In the genomic region with DNA sequence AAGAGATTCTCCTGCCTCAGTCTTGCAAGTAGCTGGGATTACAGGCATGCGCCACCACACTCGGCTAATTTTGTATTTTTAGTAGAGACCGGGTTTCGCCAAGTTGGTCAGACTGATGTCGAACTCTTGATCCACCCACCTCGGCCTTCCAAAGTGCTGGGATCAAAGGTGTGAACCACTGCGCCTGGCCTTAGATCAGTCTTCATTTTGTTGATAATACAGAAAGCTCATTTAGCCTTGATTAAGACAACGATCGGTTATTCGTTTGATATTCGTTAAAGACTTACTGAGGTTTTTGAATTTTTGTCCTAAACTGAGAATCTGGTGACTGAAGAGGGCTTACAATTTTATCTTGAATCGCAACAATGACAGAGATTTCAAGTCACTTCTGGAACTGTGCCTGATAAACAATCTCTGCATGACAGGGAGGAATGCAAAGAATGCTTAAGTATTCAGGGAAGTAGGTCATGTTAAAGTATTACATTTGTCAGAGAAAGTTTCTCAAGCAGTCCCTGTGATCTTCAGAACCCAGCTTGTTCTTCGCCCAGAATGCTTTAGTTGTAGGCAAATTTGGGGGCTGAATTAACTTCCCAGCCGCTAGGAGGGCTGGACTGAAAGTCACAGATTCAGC, we compare ENCODE assay signal across 12 cellular contexts. TPM values are rescaled to one million over a fixed set of nuclear protein-coding genes. Genes with fewer than 3 reads are reported as not detected.
DNase-seq lines count a peak whose midpoint lies in the region; ATAC-seq and TF ChIP-seq lines count a peak whose summit lies in the region.
"Had no signal": no experiment of that assay in that cellular context is flagged by ENCODE, and none has a peak within 500 bp of the region (broad histone marks: within the 10 kb centered on the region; RNA-seq: fewer than 3 reads in every experiment).

No MANE protein-coding gene starts in this region.

- no peak overlapping the region for H3K4me3 Mint-ChIP-seq in glutamatergic neuron (ENCODE audit: unreplicated experiment)

- DNase-seq in Daoy (ENCODE audit: low read depth) = peak; percentile 37
- peak; percentile 54 to 80 for DNase-seq in SJSA1 (ENCODE audit: low read depth in 1 of 2, low spot score in 2 of 2)
- DNase-seq in fibroblast of the aortic adventitia (ENCODE audit: low read depth) = peak; percentile 75
- peak; percentile 90 for DNase-seq in renal cortical epithelial cell (ENCODE audit: low read depth)
- DNase-seq in glutamatergic neuron = no peak
- DNase-seq in NCI-H2171 treated with DMSO at 0.1 percent for 48 hours (lab: John Stamatoyannopoulos, UW) = no peak
- DNase-seq in RKO (ENCODE audit: low spot score) = no peak
- DNase-seq: activated CD8-positive, alpha-beta memory T cell treated with anti-CD3 and anti-CD28 coated beads, Interleukin-2, amount 50 U/mL, for 48 hours; cortex of kidney; NCI-H510A had no signal

- H3K36me3 ChIP-seq in SJSA1 = no peaks in the 10 kb centered on the region

- H3K27me3 Mint-ChIP-seq in glutamatergic neuron (ENCODE audit: unreplicated experiment) = no peaks in the 10 kb centered on the region

- H3K9me3 Mint-ChIP-seq in glutamatergic neuron (ENCODE audit: unreplicated experiment) = peaks cover 3% of the 10 kb centered on the region

- peaks cover 18% of the 10 kb centered on the region for H3K4me1 Mint-ChIP-seq in glutamatergic neuron (ENCODE audit: low read depth, unreplicated experiment)

- H3K4me1 ChIP-seq in SJSA1 (replicated peaks) = peaks cover 26% of the 10 kb centered on the region

- peaks cover 5% of the 10 kb centered on the region for H3K36me3 Mint-ChIP-seq in glutamatergic neuron (ENCODE audit: unreplicated experiment)

- H3K9me3 ChIP-seq in SJSA1 (replicated peaks) = no peaks in the 10 kb centered on the region

- peak overlapping the region; percentile 67 for H3K27ac ChIP-seq in SJSA1
- H3K27ac ChIP-seq: skin epidermis had no signal

- no peaks in the 10 kb centered on the region for H3K27me3 ChIP-seq in SJSA1 (replicated peaks)

- no peak overlapping the region for H3K4me3 ChIP-seq in SJSA1
- H3K4me3 ChIP-seq in fibroblast of the aortic adventitia (ENCODE audit: low read depth, low read length) = no peak overlapping the region
- H3K4me3 ChIP-seq: skin epidermis had no signal

- no peak overlapping the region for H3K27ac Mint-ChIP-seq in glutamatergic neuron (ENCODE audit: unreplicated experiment)

- TF ChIP-seq CTCF in fibroblast of the aortic adventitia (IDR thresholded peaks at IDR 0.05; ENCODE audit: insufficient read depth, low read length) (no peak), glutamatergic neuron (IDR thresholded peaks at IDR 0.05; ENCODE audit: partially characterized antibody, unreplicated experiment) (no peak)

- ATAC-seq in HG02885 (IDR thresholded peaks at IDR 0.05; ENCODE audit: poor library complexity, unreplicated experiment) = no peak

RNA-seq across cellular contexts. Expression of a gene that starts 14.8 kb away (rescaled TPM):
- total RNA-seq in Daoy (2014; rRNA removed; shearing (Covaris generic)) = 380 and 396 TPM in 2 replicates
- total RNA-seq in SJSA1 (2014; rRNA removed; shearing (Covaris generic)) = 5.3 and 5.9 TPM in 2 replicates
- total RNA-seq in fibroblast of the aortic adventitia (ENCODE audit: low replicate concordance) = 196 and 349 TPM in 2 replicates
- 54.4 and 218 TPM in 2 replicates for total RNA-seq in renal cortical epithelial cell
- total RNA-seq in glutamatergic neuron (ENCODE audit: unreplicated experiment) = 240 TPM

Comparison
In these comparisons a context has a peak if more than half of its experiments do, and no peak if none do; other contexts are left out.
1. DNase-seq: peak in Daoy (single experiment), SJSA1 (2 of 2), fibroblast of the aortic adventitia (single experiment) and renal cortical epithelial cell (single experiment); none in glutamatergic neuron (single experiment), NCI-H2171 treated with DMSO at 0.1 percent for 48 hours (single experiment) and RKO (single experiment).